20 cellular contexts compared by ENCODE assay signal in the genomic region with DNA sequence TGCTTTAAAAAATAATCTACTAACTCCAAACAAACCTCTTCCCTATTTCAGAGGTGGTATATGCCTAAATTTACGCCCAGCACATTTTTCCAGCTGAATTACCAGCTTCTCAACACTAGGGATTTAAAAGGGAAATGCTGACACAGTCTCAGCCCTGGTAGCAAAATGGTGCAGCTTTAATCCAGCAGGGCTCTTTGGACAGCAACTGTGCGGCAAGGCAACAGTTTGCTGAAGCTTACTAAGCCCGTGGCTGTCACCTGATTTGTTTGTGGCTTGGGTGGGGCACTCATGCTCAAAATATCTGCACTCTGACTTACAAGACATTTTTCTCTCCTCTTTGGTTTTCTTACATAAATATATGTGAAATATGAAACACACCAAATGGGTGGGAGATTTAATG.
A peak's percentile ranks its signal among the peaks of the same experiment; 100 is the strongest.
DNase-seq lines count a peak whose midpoint lies in the region; ATAC-seq and TF ChIP-seq lines count a peak whose summit lies in the region.
"Had no signal": no experiment of that assay in that cellular context is flagged by ENCODE, and none has a peak within 500 bp of the region (broad histone marks: within the 10 kb centered on the region; RNA-seq: fewer than 3 reads in every experiment).

No MANE protein-coding gene starts in this region.

- H3K36me3 Mint-ChIP-seq in T-cell, result no peaks in the 10 kb centered on the region

- H3K4me1 ChIP-seq in foreskin keratinocyte, result no peaks in the 10 kb centered on the region
- H3K4me1 ChIP-seq: tibial nerve had no signal

- no peaks in the 10 kb centered on the region for H3K27me3 ChIP-seq in foreskin keratinocyte
- H3K27me3 ChIP-seq: neutrophil, tibial nerve had no signal

- no peak overlapping the region for H3K27ac Mint-ChIP-seq in T-cell
- H3K27ac Mint-ChIP-seq: activated T-helper 1 cell treated with anti-CD3 and anti-CD28 coated beads, Interleukin-12 subunit alpha, Interleukin-12 subunit beta, Interleukin-2, Interleukin-4 antibody, amounts not matched to agents 30 ng/mL and 10 ng/mL and 1 ng/mL, durations not matched to agents 14 hours and 24 hours and 36 hours had no signal

- CTCF ChIA-PET in T-cell (lab: Charles Lee), result no interaction called here

- H3K27me3 Mint-ChIP-seq in T-cell, result peaks cover 0 to 5% of the 10 kb centered on the region in 2 donors

- peak; percentile 83 for DNase-seq in A172 (ENCODE audit: low spot score)
- DNase-seq in NCI-H69 (lab: John Stamatoyannopoulos, UW), result peak; percentile 44
- DNase-seq in foreskin keratinocyte, result peak in 1 of 2 donors; percentile 10
- DNase-seq in NCI-H1417 (lab: John Stamatoyannopoulos, UW), result no peak
- DNase-seq in T-cell, result no peak
- no peak for DNase-seq in NK-92 (lab: John Stamatoyannopoulos, UW; ENCODE audit: unreplicated experiment)
- DNase-seq: activated CD4-positive, alpha-beta T cell treated with anti-CD3 and anti-CD28 coated beads, Interleukin-2, amount 50 U/mL, for 4 hours; cerebellar nuclear complex; GOT3; mesenchymal stem cell; NCI-H187 treated with DMSO at 0.1 percent for 48 hours; NCI-H774; Right ventricle myocardium superior; stimulated activated CD4-positive, alpha-beta T cell treated with anti-CD3 and anti-CD28 coated beads, Interleukin-4, amount 100 ng/mL, for 4 hours; T-helper 9 cell had no signal

- ATAC-seq in GM21515 (IDR thresholded peaks at IDR 0.05; ENCODE audit: unreplicated experiment) (peak; percentile 56), foreskin keratinocyte (peak; percentile 45), T-cell (replicated peaks in 1 of 4) (no peak), HG03469 (IDR thresholded peaks at IDR 0.05; ENCODE audit: unreplicated experiment) (no peak)

- H3K27ac ChIP-seq in foreskin keratinocyte, result no peak overlapping the region
- H3K27ac ChIP-seq: neutrophil, tibial nerve had no signal

- no peak overlapping the region for H3K4me3 Mint-ChIP-seq in T-cell
- H3K4me3 Mint-ChIP-seq: activated T-helper 1 cell treated with anti-CD3 and anti-CD28 coated beads, Interleukin-12 subunit alpha, Interleukin-12 subunit beta, Interleukin-2, Interleukin-4 antibody, amounts not matched to agents 30 ng/mL and 10 ng/mL and 1 ng/mL, durations not matched to agents 14 hours and 24 hours and 36 hours had no signal

- POLR2A ChIA-PET in T-cell (lab: Charles Lee), result no interaction called here

- H3K9me3 Mint-ChIP-seq in T-cell, result no peaks in the 10 kb centered on the region
- H3K9me3 Mint-ChIP-seq: activated T-helper 1 cell treated with anti-CD3 and anti-CD28 coated beads, Interleukin-12 subunit alpha, Interleukin-12 subunit beta, Interleukin-2, Interleukin-4 antibody, amounts not matched to agents 30 ng/mL and 10 ng/mL and 1 ng/mL, durations not matched to agents 14 hours and 24 hours and 36 hours had no signal

- no peak for TF ChIP-seq CTCF in foreskin keratinocyte (conservative IDR thresholded peaks at IDR 0.05)

- H3K4me1 Mint-ChIP-seq in T-cell, result no peaks in the 10 kb centered on the region

Comparison
In these comparisons a context has a peak if more than half of its experiments do, and no peak if none do; other contexts are left out.
1. DNase-seq: peak in A172 (single experiment) and NCI-H69 (single experiment); none in NCI-H1417 (0 of 3), T-cell (0 of 34) and NK-92 (single experiment).
2. ATAC-seq: peak in GM21515 (single experiment) and foreskin keratinocyte (single experiment); none in T-cell (0 of 4) and HG03469 (single experiment).